Comparison of ENCODE assay signal across 13 cellular contexts in the genomic region with DNA sequence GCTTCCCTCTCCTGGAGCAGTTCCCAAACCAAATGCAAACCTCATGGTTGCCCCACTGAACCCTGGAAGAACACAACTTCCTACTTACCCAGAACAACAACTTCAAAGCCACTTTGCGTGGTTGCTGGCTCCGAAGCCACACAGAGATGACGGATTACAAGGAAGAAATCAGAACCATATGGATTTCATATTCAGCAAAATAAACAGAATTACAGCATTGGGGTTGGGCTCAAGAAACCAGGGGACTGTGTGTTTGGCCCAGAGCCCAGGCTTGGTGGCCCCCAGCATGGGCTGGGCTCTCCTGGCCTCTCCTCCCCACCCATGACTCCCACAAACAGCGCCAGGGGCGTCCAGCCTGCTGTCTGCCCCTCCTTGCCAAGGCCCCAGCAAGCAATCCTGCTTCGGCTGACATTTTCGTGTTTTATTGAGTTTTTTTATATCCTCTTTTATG.
A peak's percentile ranks its signal among the peaks of the same experiment; 100 is the strongest.
DNase-seq lines count a peak whose midpoint lies in the region; ATAC-seq and TF ChIP-seq lines count a peak whose summit lies in the region.
"Had no signal": no experiment of that assay in that cellular context is flagged by ENCODE, and none has a peak within 500 bp of the region (broad histone marks: within the 10 kb centered on the region; RNA-seq: fewer than 3 reads in every experiment).

No MANE protein-coding gene starts in this region.

- H3K36me3 Mint-ChIP-seq in CD8-positive, alpha-beta memory T cell: peaks cover 0 to 10% (median 4%) of the 10 kb centered on the region in 3 donors
- H3K36me3 Mint-ChIP-seq: activated naive CD4-positive, alpha-beta T cell treated with anti-CD3 and anti-CD28 coated beads, Interleukin-2, amount 50 U/mL, for 24 hours had no signal

- H3K9me3 ChIP-seq in Peyer's patch (peaks cover 0 to 4% (median 0%) of the 10 kb centered on the region in 4 donors), neuronal stem cell (replicated peaks in 1 of 2; ENCODE audit: control insufficient read depth in 2 of 2, insufficient read depth in 1 of 2, low read depth in 1 of 2, low read length in 2 of 2) (peaks cover 0 to 4% of the 10 kb centered on the region in 2 donors)
- H3K9me3 ChIP-seq in CD8-positive, alpha-beta memory T cell (ENCODE audit: low read length): no peaks in the 10 kb centered on the region

- no peaks in the 10 kb centered on the region for H3K79me1 ChIP-seq in neuronal stem cell (ENCODE audit: low read depth, low read length)

- H3K9ac ChIP-seq in neuronal stem cell (ENCODE audit: low read depth, low read length, poor library complexity): no peak overlapping the region

- H3K4me2 ChIP-seq in neuronal stem cell (ENCODE audit: insufficient read depth, low read length, poor library complexity, severe bottlenecking): no peak overlapping the region

- H3K27me3 ChIP-seq in Peyer's patch: no peaks in the 10 kb centered on the region
- no peaks in the 10 kb centered on the region for H3K27me3 ChIP-seq in neuronal stem cell (ENCODE audit: control insufficient read depth in 3 of 3, insufficient read depth in 3 of 3, low read depth in 1 of 3, low read length in 3 of 3)
- no peaks in the 10 kb centered on the region for H3K27me3 ChIP-seq in CD8-positive, alpha-beta memory T cell (ENCODE audit: insufficient read depth, low read length, poor library complexity, severe bottlenecking)

- no peak overlapping the region for H2BK120ac ChIP-seq in neuronal stem cell (ENCODE audit: low read depth, low read length)

- peaks cover 25 to 39% (median 31%) of the 10 kb centered on the region in 3 donors for H3K4me1 Mint-ChIP-seq in CD8-positive, alpha-beta memory T cell

- no peak overlapping the region for H2BK12ac ChIP-seq in neuronal stem cell (ENCODE audit: low read length)

- no peak overlapping the region for H4K91ac ChIP-seq in neuronal stem cell (ENCODE audit: low read depth, low read length, poor library complexity)

- TF ChIP-seq CTCF in AG09319 (IDR thresholded peaks at IDR 0.05; ENCODE audit: low read depth, low read length) (no peak), Peyer's patch (IDR thresholded peaks at IDR 0.05) (no peak)

- no peak overlapping the region for H3K4me3 ChIP-seq in Peyer's patch
- H3K4me3 ChIP-seq in neuronal stem cell (ENCODE audit: low read length in 2 of 2): no peak overlapping the region
- H3K4me3 ChIP-seq in CD8-positive, alpha-beta memory T cell (ENCODE audit: low read length): no peak overlapping the region

- WGBS in neuronal stem cell (ENCODE audit: extremely low coverage in 2 of 2, insufficient read length in 2 of 2, insufficient replicate concordance in 1 of 2), 2 donors: no CpG with 5 or more reads among the region's 7 CpGs

- DNase-seq in AG09319 (ENCODE audit: extremely low read depth, low read depth) (peak; percentile 82), Peyer's patch (no peak), fibroblast of the conjunctiva (ENCODE audit: low read depth) (peak; percentile 94), neuronal stem cell (ENCODE audit: low spot score) (no peak), T1000 (lab: John Stamatoyannopoulos, UW) (no peak), GM19238 (ENCODE audit: insufficient read length, low spot score) (no peak)
- no peak for DNase-seq in CD8-positive, alpha-beta memory T cell
- DNase-seq: activated CD8-positive, alpha-beta T cell treated with anti-CD3 and anti-CD28 coated beads, Interleukin-2, amount 10 ng/mL, durations not matched to agents 7 days and 5 days; effector CD4-positive, alpha-beta T cell; NCI-H1694 had no signal

- POLR2A ChIA-PET in CD8-positive, alpha-beta memory T cell (lab: Charles Lee): no interaction called here

- no peak for ATAC-seq in GM21717 (IDR thresholded peaks at IDR 0.05; ENCODE audit: unreplicated experiment)
- ATAC-seq: activated CD8-positive, alpha-beta T cell treated with anti-CD3 and anti-CD28 coated beads, Interleukin-2, amount 10 ng/mL, durations not matched to agents 7 days and 5 days had no signal

- H3K27ac Mint-ChIP-seq in CD8-positive, alpha-beta memory T cell: peak overlapping the region in 4 of 8 donors; percentile 9 to 54 (median 48)
- H3K27ac Mint-ChIP-seq: activated CD8-positive, alpha-beta T cell treated with anti-CD3 and anti-CD28 coated beads, Interleukin-2, amount 10 ng/mL, durations not matched to agents 7 days and 5 days; activated naive CD4-positive, alpha-beta T cell treated with anti-CD3 and anti-CD28 coated beads, Interleukin-2, amount 50 U/mL, for 24 hours; stimulated activated naive CD8-positive, alpha-beta T cell treated with anti-CD3 and anti-CD28 coated beads, Interleukin-15, Interleukin-2, amounts not matched to agents 100 ng/mL and 50 ng/mL, for 24 hours had no signal

- H4K8ac ChIP-seq in neuronal stem cell (ENCODE audit: low read depth, low read length): no peak overlapping the region

- H3K4me1 ChIP-seq in Peyer's patch (no peaks in the 10 kb centered on the region), neuronal stem cell (ENCODE audit: control insufficient read depth in 2 of 2, insufficient read depth in 1 of 2, low read depth in 1 of 2, low read length in 2 of 2) (peaks cover 0 to 9% of the 10 kb centered on the region in 2 donors)
- peaks cover 6% of the 10 kb centered on the region for H3K4me1 ChIP-seq in CD8-positive, alpha-beta memory T cell (ENCODE audit: insufficient read depth, low read length)

- no peak overlapping the region for H2BK15ac ChIP-seq in neuronal stem cell (ENCODE audit: low read length)

- H2BK5ac ChIP-seq in neuronal stem cell (ENCODE audit: low read length): no peak overlapping the region

- H2AK5ac ChIP-seq in neuronal stem cell (ENCODE audit: low read depth, low read length): no peak overlapping the region

- H3K18ac ChIP-seq in neuronal stem cell (ENCODE audit: low read length): peak overlapping the region; percentile 65

- H3K14ac ChIP-seq in neuronal stem cell (ENCODE audit: low read length): no peak overlapping the region

- H2AFZ ChIP-seq in neuronal stem cell (ENCODE audit: low read length): no peak overlapping the region

- H3K36me3 ChIP-seq in Peyer's patch: no peaks in the 10 kb centered on the region
- no peaks in the 10 kb centered on the region for H3K36me3 ChIP-seq in neuronal stem cell (replicated peaks in 1 of 2; ENCODE audit: control insufficient read depth in 2 of 2, insufficient read depth in 2 of 2, low read length in 2 of 2)
- no peaks in the 10 kb centered on the region for H3K36me3 ChIP-seq in CD8-positive, alpha-beta memory T cell (ENCODE audit: insufficient read depth, low read length)

- no peaks in the 10 kb centered on the region for H3K27me3 Mint-ChIP-seq in CD8-positive, alpha-beta memory T cell
- H3K27me3 Mint-ChIP-seq: activated naive CD4-positive, alpha-beta T cell treated with anti-CD3 and anti-CD28 coated beads, Interleukin-2, amount 50 U/mL, for 24 hours; stimulated activated naive CD8-positive, alpha-beta T cell treated with anti-CD3 and anti-CD28 coated beads, Interleukin-15, Interleukin-2, amounts not matched to agents 100 ng/mL and 50 ng/mL, for 24 hours had no signal

- H3K27ac ChIP-seq in Peyer's patch: peak overlapping the region; percentile 6 to 67 (median 34)
- no peak overlapping the region for H3K27ac ChIP-seq in neuronal stem cell (replicated peaks; ENCODE audit: low read length)
- no peak overlapping the region for H3K27ac ChIP-seq in CD8-positive, alpha-beta memory T cell (ENCODE audit: low read depth, low read length)

- H3K4ac ChIP-seq in neuronal stem cell (ENCODE audit: low read length): no peak overlapping the region

- CTCF ChIA-PET in CD8-positive, alpha-beta memory T cell (lab: Charles Lee): no interaction called here

- no peak overlapping the region for H3K23ac ChIP-seq in neuronal stem cell (ENCODE audit: low read depth, low read length, poor library complexity)

- no peak overlapping the region for H3K4me3 Mint-ChIP-seq in CD8-positive, alpha-beta memory T cell
- H3K4me3 Mint-ChIP-seq: activated CD8-positive, alpha-beta T cell treated with anti-CD3 and anti-CD28 coated beads, Interleukin-2, amount 10 ng/mL, durations not matched to agents 7 days and 5 days; activated naive CD4-positive, alpha-beta T cell treated with anti-CD3 and anti-CD28 coated beads, Interleukin-2, amount 50 U/mL, for 24 hours; stimulated activated naive CD8-positive, alpha-beta T cell treated with anti-CD3 and anti-CD28 coated beads, Interleukin-15, Interleukin-2, amounts not matched to agents 100 ng/mL and 50 ng/mL, for 24 hours had no signal

- TF ChIP-seq POLR2A in Peyer's patch (IDR thresholded peaks at IDR 0.05): no peak

- H3K9me3 Mint-ChIP-seq in CD8-positive, alpha-beta memory T cell: peaks cover 0 to 4% (median 0%) of the 10 kb centered on the region in 5 donors
- H3K9me3 Mint-ChIP-seq: activated naive CD4-positive, alpha-beta T cell treated with anti-CD3 and anti-CD28 coated beads, Interleukin-2, amount 50 U/mL, for 24 hours had no signal

Comparison
In these comparisons a context has a peak if more than half of its experiments do, and no peak if none do; other contexts are left out.
1. DNase-seq: peak in AG09319 (single experiment) and fibroblast of the conjunctiva (single experiment); none in Peyer's patch (0 of 3), neuronal stem cell (single experiment), T1000 (single experiment), GM19238 (single experiment) and CD8-positive, alpha-beta memory T cell (0 of 5).
2. H3K27ac ChIP-seq: peak in Peyer's patch (4 of 4); none in neuronal stem cell (single experiment) and CD8-positive, alpha-beta memory T cell (single experiment).